In genomic region chr6:86203044-86203443, GRCh38 we compare ENCODE assay signal across 1 cellular context.
TF ChIP-seq lines count a peak whose summit lies in the region.

No MANE protein-coding gene starts in this region.

TF ChIP-seq in WTC11, 78 proteins besides CTCF, POLR2A, EP300 and RAD21 (continued from another document):
- TF ChIP-seq, protein P1, sequence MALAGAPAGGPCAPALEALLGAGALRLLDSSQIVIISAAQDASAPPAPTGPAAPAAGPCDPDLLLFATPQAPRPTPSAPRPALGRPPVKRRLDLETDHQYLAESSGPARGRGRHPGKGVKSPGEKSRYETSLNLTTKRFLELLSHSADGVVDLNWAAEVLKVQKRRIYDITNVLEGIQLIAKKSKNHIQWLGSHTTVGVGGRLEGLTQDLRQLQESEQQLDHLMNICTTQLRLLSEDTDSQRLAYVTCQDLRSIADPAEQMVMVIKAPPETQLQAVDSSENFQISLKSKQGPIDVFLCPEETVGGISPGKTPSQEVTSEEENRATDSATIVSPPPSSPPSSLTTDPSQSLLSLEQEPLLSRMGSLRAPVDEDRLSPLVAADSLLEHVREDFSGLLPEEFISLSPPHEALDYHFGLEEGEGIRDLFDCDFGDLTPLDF (CRISPR knock-in tag; IDR thresholded peaks at IDR 0.05) = no peak
- no peak for TF ChIP-seq E2F5 (CRISPR knock-in tag; IDR thresholded peaks at IDR 0.05)
- no peak for TF ChIP-seq CREB1 (CRISPR knock-in tag; IDR thresholded peaks at IDR 0.05)
- no peak for TF ChIP-seq ZNF317 (CRISPR knock-in tag; IDR thresholded peaks at IDR 0.05; ENCODE audit: borderline replicate concordance, low read depth)
- TF ChIP-seq NFE2L1 (CRISPR knock-in tag; IDR thresholded peaks at IDR 0.05) = no peak
- no peak for TF ChIP-seq TEAD4 (CRISPR knock-in tag; IDR thresholded peaks at IDR 0.05)
- no peak for TF ChIP-seq RELA (CRISPR knock-in tag; IDR thresholded peaks at IDR 0.05; ENCODE audit: borderline replicate concordance)
- TF ChIP-seq ATF6 (CRISPR knock-in tag; IDR thresholded peaks at IDR 0.05) = no peak
- no peak for TF ChIP-seq GTF2I (CRISPR knock-in tag; conservative IDR thresholded peaks at IDR 0.05)
- TF ChIP-seq NFATC4 (CRISPR knock-in tag; IDR thresholded peaks at IDR 0.05) = no peak
- TF ChIP-seq SP1 (CRISPR knock-in tag; conservative IDR thresholded peaks at IDR 0.05) = no peak
